In genomic region chr17:17078832-17079231, GRCh38 we compare ENCODE assay signal across 14 cellular contexts. TPM values are rescaled to one million over a fixed set of nuclear protein-coding genes. Genes with fewer than 3 reads are reported as not detected.
DNase-seq lines count a peak whose midpoint lies in the region; ATAC-seq and TF ChIP-seq lines count a peak whose summit lies in the region.
"Had no signal": no experiment of that assay in that cellular context is flagged by ENCODE, and none has a peak within 500 bp of the region (broad histone marks: within the 10 kb centered on the region; RNA-seq: fewer than 3 reads in every experiment).

No MANE protein-coding gene starts in this region.

- no peak for TF ChIP-seq CTCF in C4-2B (conservative IDR thresholded peaks at IDR 0.05)
- TF ChIP-seq CTCF in WERI-Rb-1 (IDR thresholded peaks at IDR 0.05; ENCODE audit: low read depth, low read length) = no peak

- H3K36me3 ChIP-seq in WERI-Rb-1 = peaks cover 62% of the 10 kb centered on the region

- intact Hi-C loops in sciatic nerve (cut with DNase I) = no loop called here

- H3K27ac ChIP-seq in C4-2B = peak overlapping the region; percentile 83
- H3K27ac ChIP-seq in WERI-Rb-1 = peak overlapping the region; percentile 46
- peak overlapping the region; percentile 72 for H3K27ac ChIP-seq in layer of hippocampus (ENCODE audit: low read depth, low read length)

- H3K4me3 ChIP-seq in WERI-Rb-1 (ENCODE audit: low read depth, low read length) = no peak overlapping the region

- H3K27me3 ChIP-seq in WERI-Rb-1 (ENCODE audit: insufficient read depth, low read depth, severe bottlenecking) (no peaks in the 10 kb centered on the region), layer of hippocampus (ENCODE audit: control insufficient read depth, insufficient read depth, low read length) (no peaks in the 10 kb centered on the region)

- no peak for ATAC-seq in sciatic nerve
- ATAC-seq in GM21786 (IDR thresholded peaks at IDR 0.05; ENCODE audit: unreplicated experiment) = no peak
- ATAC-seq in GM19397 (IDR thresholded peaks at IDR 0.05; ENCODE audit: unreplicated experiment) = no peak
- ATAC-seq: T-helper 17 cell had no signal

- H3K9me3 ChIP-seq in WERI-Rb-1 (ENCODE audit: severe bottlenecking) = no peaks in the 10 kb centered on the region

- DNase-seq in WERI-Rb-1 = no peak
- DNase-seq in sciatic nerve (ENCODE audit: low spot score) = peak; percentile 47
- DNase-seq in C1 segment of cervical spinal cord (lab: John Stamatoyannopoulos, UW) = no peak
- no peak for DNase-seq in NCI-H226
- DNase-seq: activated CD4-positive, CD25-positive, alpha-beta regulatory T cell treated with anti-CD3 and anti-CD28 coated beads, Interleukin-2, amount 50 U/mL, for 72 hours; activated effector memory CD4-positive, alpha-beta T cell treated with Interleukin-2 at 50 U/mL for 16 hours; KBM-7; SIG-M5; stimulated activated naive CD4-positive, alpha-beta T cell; T-helper 17 cell had no signal

RNA-seq across cellular contexts. Expression of gene MPRIP, which starts 36.6 kb away (rescaled TPM):
- 500 TPM for total RNA-seq in sciatic nerve
